In the genomic region with DNA sequence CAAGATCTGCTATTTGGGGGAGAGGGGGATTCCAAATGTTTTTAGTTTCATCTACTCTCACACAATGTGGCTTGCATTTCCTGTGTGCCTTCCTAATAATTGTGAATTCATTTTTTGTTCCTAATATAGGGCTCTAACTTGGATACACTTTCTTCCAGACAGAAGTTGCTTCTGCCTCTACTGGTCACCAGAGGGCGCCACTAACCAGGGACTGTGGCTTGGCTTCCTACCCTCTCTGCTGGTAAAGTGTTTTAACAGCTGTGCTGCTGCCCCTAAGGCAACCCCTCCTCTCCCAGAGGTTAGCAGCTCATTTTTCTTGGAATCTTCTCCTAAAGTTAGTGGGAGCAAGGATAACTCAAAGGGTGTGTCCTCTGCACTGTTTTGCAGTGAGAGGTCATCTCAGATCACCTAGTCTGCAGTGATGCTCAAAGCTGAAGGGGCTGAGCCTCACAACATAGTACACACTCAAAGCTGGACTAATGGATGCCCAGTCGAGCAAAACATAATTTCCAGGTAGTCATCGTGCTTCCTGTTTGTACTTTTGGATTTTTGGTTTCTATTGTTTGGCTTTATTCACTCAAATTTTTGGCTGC, we compare ENCODE assay signal across 8 cellular contexts. TPM values are rescaled to one million over a fixed set of nuclear protein-coding genes. Genes with fewer than 3 reads are reported as not detected.
DNase-seq lines count a peak whose midpoint lies in the region; ATAC-seq and TF ChIP-seq lines count a peak whose summit lies in the region.

No MANE protein-coding gene starts in this region.

- in situ Hi-C loops in GM13976 (cut with MboI; ENCODE audit: low sequenced_read_pairs, unreplicated experiment) = no loop called here

- 52 to 53% methylated on average over 3 of the region's 3 CpGs for WGBS in aorta, 2 donors

- no peaks in the 10 kb centered on the region for H3K4me1 ChIP-seq in RWPE2 (ENCODE audit: insufficient read depth, poor library complexity, severe bottlenecking)
- H3K4me1 ChIP-seq in aorta (ENCODE audit: control insufficient read depth in 1 of 2, insufficient read depth in 2 of 2, low read length in 2 of 2) = no peaks in the 10 kb centered on the region

- TF ChIP-seq CTCF in AG04450 (IDR thresholded peaks at IDR 0.05; ENCODE audit: low read depth, low read length) (peak; percentile 53), GM13976 (IDR thresholded peaks at IDR 0.05; ENCODE audit: borderline replicate concordance, control extremely low read depth, extremely low read depth, insufficient read depth, missing control alignments) (peak; percentile 19), RWPE2 (IDR thresholded peaks at IDR 0.05; ENCODE audit: poor library complexity, severe bottlenecking) (peak; percentile 45), fibroblast of the aortic adventitia (IDR thresholded peaks at IDR 0.05; ENCODE audit: insufficient read depth, low read length) (peak; percentile 59)

- intact Hi-C loops in aorta (cut with DNase I) = no loop called here

- no peaks in the 10 kb centered on the region for H3K27me3 ChIP-seq in AG04450 (ENCODE audit: control insufficient read depth, insufficient read depth, low read length)
- H3K27me3 ChIP-seq in RWPE2 (ENCODE audit: insufficient read depth, poor library complexity, severe bottlenecking) = peaks cover 5% of the 10 kb centered on the region
- H3K27me3 ChIP-seq in aorta (ENCODE audit: control insufficient read depth in 1 of 2, insufficient read depth in 2 of 2, low read length in 1 of 2) = peaks cover 0 to 2% of the 10 kb centered on the region in 2 donors

- no peak overlapping the region for H3K4me3 ChIP-seq in AG04450 (ENCODE audit: low read depth, low read length)
- H3K4me3 ChIP-seq in RWPE2 (ENCODE audit: severe bottlenecking) = no peak overlapping the region
- no peak overlapping the region for H3K4me3 ChIP-seq in fibroblast of the aortic adventitia (ENCODE audit: low read depth, low read length)
- no peak overlapping the region for H3K4me3 ChIP-seq in aorta (ENCODE audit: low read length in 2 of 2)

- H3K27ac ChIP-seq in AG04450 (ENCODE audit: low read depth, low read length) (no peak overlapping the region), RWPE2 (ENCODE audit: poor library complexity, severe bottlenecking) (no peak overlapping the region), aorta (ENCODE audit: low read depth in 1 of 2, low read length in 2 of 2) (no peak overlapping the region)

- DNase-seq in AG04450 (ENCODE audit: low read depth, low spot score) (no peak), GM13976 (ENCODE audit: low spot score) (no peak), RWPE2 (ENCODE audit: low spot score) (no peak), fibroblast of the aortic adventitia (ENCODE audit: low read depth) (peak; percentile 10), aorta (no peak), NCI-H226 (no peak)

- ATAC-seq in RWPE2 (ENCODE audit: low read depth) = no peak
- ATAC-seq in GM19328 (IDR thresholded peaks at IDR 0.05; ENCODE audit: unreplicated experiment) = no peak
- no peak for ATAC-seq in aorta (ENCODE audit: low FRiP score)
- ATAC-seq in HG03175 (IDR thresholded peaks at IDR 0.05; ENCODE audit: unreplicated experiment) = no peak

- H3K36me3 ChIP-seq in RWPE2 (ENCODE audit: low read depth) (no peaks in the 10 kb centered on the region), aorta (ENCODE audit: control insufficient read depth in 1 of 2, insufficient read depth in 2 of 2, low read length in 1 of 2) (no peaks in the 10 kb centered on the region)

- H3K9me3 ChIP-seq in AG04450 (ENCODE audit: control insufficient read depth, insufficient read depth, low read length) = peaks cover 3% of the 10 kb centered on the region; the same call in 1 of the 2 replicates
- no peaks in the 10 kb centered on the region for H3K9me3 ChIP-seq in RWPE2 (ENCODE audit: severe bottlenecking)
- peaks cover 8% of the 10 kb centered on the region for H3K9me3 ChIP-seq in aorta (ENCODE audit: control insufficient read depth, low read length)

- CTCF ChIA-PET in AG04450 (lab: Charles Lee) = interaction anchor here (2.1 kb wide), 1 partner anchor 37 kb away, joined by 11 read pairs; no protein-coding TSS in a partner anchor

- POLR2A ChIA-PET in AG04450 (lab: Yijun Ruan, JAX) = no interaction called here

RNA-seq across cellular contexts. Expression of a gene that starts 5.0 kb away (rescaled TPM):
- polyA plus RNA-seq in AG04450 (2011; rRNA removed) = not detected in 2 replicates
- polyA minus RNA-seq in AG04450 (2011; rRNA and poly(A)+ RNA removed) = 0.14 TPM in 1 of 2 replicates, not detected in the other
- total RNA-seq in fibroblast of the aortic adventitia (ENCODE audit: low replicate concordance) = not detected in 2 replicates
- total RNA-seq in aorta = not detected
- polyA plus RNA-seq in aorta = not detected
